ENCODE assay signal across 8 cellular contexts in the genomic region with DNA sequence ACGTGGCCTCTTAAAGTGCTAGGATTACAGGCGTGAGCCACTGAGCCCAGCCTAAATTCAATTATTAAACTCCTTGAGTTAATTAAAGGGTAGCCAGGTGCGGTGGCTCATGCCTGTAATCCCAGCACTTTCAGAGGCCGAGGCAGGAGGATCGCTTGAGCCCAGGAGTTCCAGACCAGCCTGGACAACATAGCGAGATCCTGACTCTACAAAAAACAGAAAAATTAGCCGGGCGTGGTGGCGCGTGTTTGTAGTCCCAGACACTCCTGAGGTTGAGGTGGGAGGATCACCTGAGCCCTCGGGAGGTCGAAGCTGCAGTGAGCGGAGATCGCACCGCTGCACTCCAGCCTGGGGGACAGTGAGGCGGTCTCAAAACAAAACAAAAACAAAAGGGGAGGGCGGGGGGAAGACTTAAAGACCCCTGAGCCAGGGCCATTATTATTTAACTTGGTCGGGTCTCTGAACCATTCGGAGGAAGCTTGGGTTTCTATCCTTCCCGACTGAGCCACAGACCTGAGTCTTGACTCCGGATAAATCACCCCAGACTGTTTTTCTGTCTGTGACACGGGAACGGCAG. TPM values are rescaled to one million over a fixed set of nuclear protein-coding genes. Genes with fewer than 3 reads are reported as not detected.
A peak's percentile ranks its signal among the peaks of the same experiment; 100 is the strongest.
DNase-seq lines count a peak whose midpoint lies in the region; ATAC-seq, FAIRE-seq and TF ChIP-seq lines count a peak whose summit lies in the region.

No MANE protein-coding gene starts in this region.

- intact Hi-C loops in kidney (cut with DNase I): no loop called here

- H3K9me3 Mint-ChIP-seq in activated naive CD4-positive, alpha-beta T cell treated with anti-CD3 and anti-CD28 coated beads, Interleukin-2, amount 50 U/mL, for 24 hours: no peaks in the 10 kb centered on the region

- no peak for TF ChIP-seq POLR2A in suprapubic skin (IDR thresholded peaks at IDR 0.05)

- peak overlapping the region in 1 of 2 donors; percentile 95 for H3K27ac ChIP-seq in kidney (ENCODE audit: low read depth in 2 of 2, low read length in 2 of 2)
- peak overlapping the region; percentile 92 for H3K27ac ChIP-seq in suprapubic skin

- FAIRE-seq in kidney (lab: Jason Lieb, UNC): no peak

- no peak for TF ChIP-seq EP300 in suprapubic skin (IDR thresholded peaks at IDR 0.05)

- H3K27me3 Mint-ChIP-seq in activated naive CD4-positive, alpha-beta T cell treated with anti-CD3 and anti-CD28 coated beads, Interleukin-2, amount 50 U/mL, for 24 hours: no peaks in the 10 kb centered on the region

- peak; percentile 25 for DNase-seq in NCI-H748 (lab: John Stamatoyannopoulos, UW; ENCODE audit: unreplicated experiment)
- no peak for DNase-seq in NCI-H748 treated with DMSO at 0.1 percent for 48 hours (lab: John Stamatoyannopoulos, UW)
- DNase-seq in kidney: no peak
- DNase-seq in suprapubic skin (ENCODE audit: low spot score in 2 of 2): no peak
- DNase-seq in NCI-H446 (lab: John Stamatoyannopoulos, UW): no peak
- no peak for DNase-seq in HuH-7 (ENCODE audit: low spot score)

- H3K9ac ChIP-seq in kidney (ENCODE audit: low read length in 2 of 2): peak overlapping the region; percentile 14 to 91

- no peaks in the 10 kb centered on the region for H3K36me3 Mint-ChIP-seq in activated naive CD4-positive, alpha-beta T cell treated with anti-CD3 and anti-CD28 coated beads, Interleukin-2, amount 50 U/mL, for 24 hours

- TF ChIP-seq CTCF in kidney (IDR thresholded peaks at IDR 0.05; ENCODE audit: borderline replicate concordance, extremely low read depth, insufficient read depth) (no peak), suprapubic skin (IDR thresholded peaks at IDR 0.05) (no peak)

- H3K9me3 ChIP-seq in kidney (ENCODE audit: control insufficient read depth in 1 of 2, low read length in 2 of 2): no peaks in the 10 kb centered on the region
- no peaks in the 10 kb centered on the region for H3K9me3 ChIP-seq in suprapubic skin

- no peaks in the 10 kb centered on the region for H3K36me3 ChIP-seq in kidney (ENCODE audit: control insufficient read depth in 1 of 2, insufficient read depth in 2 of 2, low read length in 2 of 2)
- peaks cover 5% of the 10 kb centered on the region for H3K36me3 ChIP-seq in suprapubic skin

- peaks cover 34% of the 10 kb centered on the region for H3K4me1 Mint-ChIP-seq in activated naive CD4-positive, alpha-beta T cell treated with anti-CD3 and anti-CD28 coated beads, Interleukin-2, amount 50 U/mL, for 24 hours

- H3K27me3 ChIP-seq in suprapubic skin: no peaks in the 10 kb centered on the region

- 26% methylated on average over 23 of the region's 23 CpGs for WGBS in suprapubic skin

- H3K4me3 ChIP-seq in kidney (ENCODE audit: low read length in 2 of 2): peak overlapping the region; percentile 89 to 95
- peak overlapping the region; percentile 70 for H3K4me3 ChIP-seq in suprapubic skin

- no peak for ATAC-seq in GM19324 (IDR thresholded peaks at IDR 0.05; ENCODE audit: low FRiP score, unreplicated experiment)

- H3K4me1 ChIP-seq in kidney (ENCODE audit: control insufficient read depth in 1 of 2, insufficient read depth in 1 of 2, low read depth in 1 of 2, low read length in 2 of 2) (peaks cover 12 to 14% of the 10 kb centered on the region in 2 donors), suprapubic skin (peaks cover 24% of the 10 kb centered on the region)

- H3K4me3 Mint-ChIP-seq in activated naive CD4-positive, alpha-beta T cell treated with anti-CD3 and anti-CD28 coated beads, Interleukin-2, amount 50 U/mL, for 24 hours: peak overlapping the region; percentile 84

- H3K27ac Mint-ChIP-seq in activated naive CD4-positive, alpha-beta T cell treated with anti-CD3 and anti-CD28 coated beads, Interleukin-2, amount 50 U/mL, for 24 hours: peak overlapping the region; percentile 88

RNA-seq across cellular contexts. Expression of a gene that starts 19.5 kb away (rescaled TPM):
- total RNA-seq in kidney: 40.0 TPM
- polyA plus RNA-seq in kidney (ENCODE audit: insufficient read depth, low read depth, low replicate concordance): 77.9 TPM
- total RNA-seq in suprapubic skin: 10 to 100 TPM; 32.3 to 47.2 (median 43.9) TPM

RNA-seq across cellular contexts. Expression of a gene that starts 22.1 kb away (rescaled TPM):
- 7.3 TPM for total RNA-seq in kidney
- 13.0 TPM for polyA plus RNA-seq in kidney (ENCODE audit: insufficient read depth, low read depth, low replicate concordance)
- total RNA-seq in suprapubic skin: 1 to 10 TPM in 1 of 4 donors, under 1 TPM in 3; 0.30 to 1.3 (median 0.71) TPM

RNA-seq across cellular contexts. Expression of a gene that starts 49.0 kb away (rescaled TPM):
- 18.9 TPM for total RNA-seq in kidney
- 7.4 TPM for polyA plus RNA-seq in kidney (ENCODE audit: insufficient read depth, low read depth, low replicate concordance)
- 10 to 100 TPM; 21.7 to 28.7 (median 24.5) TPM for total RNA-seq in suprapubic skin
